Comparison of ENCODE assay signal across 8 cellular contexts in genomic region chr11:65551572-65552398, GRCh38. TPM values are rescaled to one million over a fixed set of nuclear protein-coding genes. Genes with fewer than 3 reads are reported as not detected.
DNase-seq lines count a peak whose midpoint lies in the region; ATAC-seq and TF ChIP-seq lines count a peak whose summit lies in the region.

No MANE protein-coding gene starts in this region.

- H3K4me2 ChIP-seq in Karpas-422 (ENCODE audit: low read depth, low read length, poor library complexity, severe bottlenecking) (no peak overlapping the region), SU-DHL-6 (ENCODE audit: low read depth, low read length, poor library complexity, severe bottlenecking) (peak overlapping the region; percentile 0), mammary epithelial cell (ENCODE audit: insufficient read depth, low read depth, low read length) (no peak overlapping the region), mesenchymal stem cell (ENCODE audit: low read length, poor library complexity, severe bottlenecking) (no peak overlapping the region)

- no peak overlapping the region for H4K8ac ChIP-seq in mesenchymal stem cell (ENCODE audit: low read length)

- no peak overlapping the region for H2BK120ac ChIP-seq in mesenchymal stem cell (ENCODE audit: low read depth, low read length)

- H3K4ac ChIP-seq in mesenchymal stem cell (ENCODE audit: low read depth in 1 of 2, low read length in 2 of 2) = no peak overlapping the region

- H3K79me2 ChIP-seq in Karpas-422 (ENCODE audit: low read length) (no peaks in the 10 kb centered on the region), SU-DHL-6 (ENCODE audit: insufficient read depth, low read length) (no peaks in the 10 kb centered on the region), mammary epithelial cell (ENCODE audit: insufficient read depth, low read length) (peaks cover 4% of the 10 kb centered on the region)

- H3K9me3 ChIP-seq in Karpas-422 (ENCODE audit: low read length) = no peaks in the 10 kb centered on the region
- no peaks in the 10 kb centered on the region for H3K9me3 ChIP-seq in SU-DHL-6 (ENCODE audit: insufficient read depth, low read length)
- no peaks in the 10 kb centered on the region for H3K9me3 ChIP-seq in mammary epithelial cell (replicated peaks; ENCODE audit: insufficient read depth, low read length)
- H3K9me3 ChIP-seq in mesenchymal stem cell (ENCODE audit: control insufficient read depth, low read length) = no peaks in the 10 kb centered on the region

- H3K9me2 ChIP-seq in Karpas-422 (replicated peaks; ENCODE audit: insufficient read depth, low read length) (no peaks in the 10 kb centered on the region), SU-DHL-6 (replicated peaks; ENCODE audit: insufficient read depth, low read length) (no peaks in the 10 kb centered on the region)

- intact Hi-C loops in mammary epithelial cell (cut with micrococcal nuclease) = no loop called here

- H3K27me3 ChIP-seq in Karpas-422 (ENCODE audit: low read length) (no peaks in the 10 kb centered on the region), SU-DHL-6 (ENCODE audit: low read length) (no peaks in the 10 kb centered on the region), mammary epithelial cell (ENCODE audit: insufficient read depth, low read length) (no peaks in the 10 kb centered on the region), mesenchymal stem cell (ENCODE audit: control insufficient read depth in 1 of 2, insufficient read depth in 1 of 2, low read length in 2 of 2) (no peaks in the 10 kb centered on the region)

- DNase-seq in activated gamma-delta T cell treated with Interleukin-2 at 50 U/mL for 16 hours (peak; percentile 64), activated gamma-delta T cell (lab: John Stamatoyannopoulos, UW) (no peak), Karpas-422 (peak; percentile 81), mammary epithelial cell (peak; percentile 35), midbrain (lab: John Stamatoyannopoulos, UW) (peak; percentile 17), mesenchymal stem cell (no peak)

- H2AK5ac ChIP-seq in mesenchymal stem cell (ENCODE audit: low read length, severe bottlenecking) = no peak overlapping the region

- H2BK15ac ChIP-seq in mesenchymal stem cell (ENCODE audit: low read depth, poor library complexity, severe bottlenecking) = no peak overlapping the region

- in situ Hi-C loops in mammary epithelial cell (cut with MboI; ENCODE audit: low sequenced_read_pairs in 2 of 2) = no loop called here

- H3K23ac ChIP-seq in mesenchymal stem cell (ENCODE audit: low read length in 2 of 2) = no peak overlapping the region

- WGBS in mammary epithelial cell (ENCODE audit: low coverage, missing lambda C conversion rate) = 92% methylated on average over 16 of the region's 18 CpGs
- 68% methylated on average over 18 of the region's 18 CpGs for WGBS in mesenchymal stem cell

- H3K27ac ChIP-seq in Karpas-422 (ENCODE audit: low read length) = no peak overlapping the region
- no peak overlapping the region for H3K27ac ChIP-seq in SU-DHL-6 (ENCODE audit: low read depth, low read length)
- H3K27ac ChIP-seq in mammary epithelial cell (ENCODE audit: insufficient read depth, low read depth, low read length) = no peak overlapping the region
- no peak overlapping the region for H3K27ac ChIP-seq in mesenchymal stem cell (ENCODE audit: low read length, poor library complexity, severe bottlenecking)

- H2BK12ac ChIP-seq in mesenchymal stem cell (ENCODE audit: low read length in 2 of 2) = no peak overlapping the region

- ATAC-seq in HG03025 (IDR thresholded peaks at IDR 0.05; ENCODE audit: low FRiP score, unreplicated experiment) = no peak

- H3F3A ChIP-seq in SU-DHL-6 (ENCODE audit: insufficient read depth) = 0 out of 2 replicates have a peak, but pooled peaks cover 1% of the 10 kb centered on the region

- peaks cover 15% of the 10 kb centered on the region for H3K79me1 ChIP-seq in mesenchymal stem cell (replicated peaks; ENCODE audit: low read length, poor library complexity, severe bottlenecking)

- no peak overlapping the region for H4K91ac ChIP-seq in mesenchymal stem cell (ENCODE audit: low read length)

- H3K4me1 ChIP-seq in Karpas-422 (ENCODE audit: low read length) (peaks cover 13% of the 10 kb centered on the region), mammary epithelial cell (ENCODE audit: insufficient read depth, low read length) (peaks cover 25% of the 10 kb centered on the region), mesenchymal stem cell (ENCODE audit: control insufficient read depth, insufficient read depth, low read depth, low read length) (peaks cover 36% of the 10 kb centered on the region)

- CTCF ChIA-PET in mammary epithelial cell (lab: Charles Lee; ENCODE audit: low non-redundant PET) = no interaction called here

- no peaks in the 10 kb centered on the region for H4K20me1 ChIP-seq in Karpas-422 (ENCODE audit: insufficient read depth, low read depth, low read length)
- no peaks in the 10 kb centered on the region for H4K20me1 ChIP-seq in SU-DHL-6 (ENCODE audit: low read depth, low read length)
- H4K20me1 ChIP-seq in mammary epithelial cell (ENCODE audit: insufficient read depth, low read length) = no peaks in the 10 kb centered on the region

- no peak overlapping the region for H2BK5ac ChIP-seq in mesenchymal stem cell (ENCODE audit: low read depth, low read length, poor library complexity, severe bottlenecking)

- no TSS peak for BruUV-seq in mammary epithelial cell (replicated peaks; lab: Mats Ljungman, UMichigan)

- H3K9ac ChIP-seq in Karpas-422 (ENCODE audit: low read length) (no peak overlapping the region), SU-DHL-6 (ENCODE audit: low read length) (no peak overlapping the region), mammary epithelial cell (ENCODE audit: insufficient read depth, low read length) (no peak overlapping the region), mesenchymal stem cell (ENCODE audit: low read length) (no peak overlapping the region)

- H3K14ac ChIP-seq in mesenchymal stem cell (ENCODE audit: low read length in 2 of 2) = no peak overlapping the region

- no peak overlapping the region for H3K18ac ChIP-seq in mesenchymal stem cell (ENCODE audit: low read depth in 1 of 2, low read length in 2 of 2)

- H3K4me3 ChIP-seq in Karpas-422 (ENCODE audit: low read length) (no peak overlapping the region), SU-DHL-6 (ENCODE audit: insufficient read depth, low read length, poor library complexity, severe bottlenecking) (no peak overlapping the region), mammary epithelial cell (replicated peaks in 1 of 3; ENCODE audit: insufficient read depth in 1 of 3, low read depth in 2 of 3, low read length in 3 of 3) (no peak overlapping the region), mesenchymal stem cell (ENCODE audit: insufficient read depth in 1 of 2, low read depth in 1 of 2, low read length in 2 of 2) (no peak overlapping the region)

- dilution Hi-C loops in mammary epithelial cell (cut with HindIII; ENCODE audit: low sequenced_read_pairs) = no loop called here

- no peaks in the 10 kb centered on the region for H3K36me3 ChIP-seq in Karpas-422 (ENCODE audit: insufficient read depth, low read length)
- no peaks in the 10 kb centered on the region for H3K36me3 ChIP-seq in SU-DHL-6 (ENCODE audit: low read length)
- H3K36me3 ChIP-seq in mammary epithelial cell (ENCODE audit: insufficient read depth, low read length) = peaks cover 2% of the 10 kb centered on the region
- peaks cover 48 to 52% of the 10 kb centered on the region in 2 experiments for H3K36me3 ChIP-seq in mesenchymal stem cell (ENCODE audit: control insufficient read depth in 1 of 2, insufficient read depth in 2 of 2, low read depth in 1 of 2, low read length in 2 of 2)

- H2AFZ ChIP-seq in Karpas-422 (ENCODE audit: low read length) (no peak overlapping the region), SU-DHL-6 (ENCODE audit: low read depth, low read length, severe bottlenecking) (no peak overlapping the region), mammary epithelial cell (ENCODE audit: low read depth, low read length) (no peak overlapping the region), mesenchymal stem cell (ENCODE audit: low read depth, low read length) (no peak overlapping the region)

- TF ChIP-seq CTCF in SU-DHL-6 (IDR thresholded peaks at IDR 0.05; ENCODE audit: insufficient read depth, low read length, poor library complexity, severe bottlenecking) = peak; percentile 86
- TF ChIP-seq CTCF in mammary epithelial cell (conservative IDR thresholded peaks at IDR 0.05 in 1 of 2, IDR thresholded peaks at IDR 0.05 in 1 of 2; ENCODE audit: extremely low read depth in 1 of 2, insufficient read depth in 1 of 2, low read depth in 1 of 2, low read length in 2 of 2) = peak; percentile 43 to 58

RNA-seq across cellular contexts. Expression of gene LTBP3, which starts 6.4 kb away (rescaled TPM):
- 1.3 and 6.8 TPM in 2 replicates for total RNA-seq in Karpas-422 (2014; rRNA removed; shearing (Covaris generic); ENCODE audit: low replicate concordance)
- 10 to 100 TPM; 21.0 to 42.5 TPM for total RNA-seq in mammary epithelial cell
- polyA plus RNA-seq in mammary epithelial cell = 46.5 TPM
- polyA minus RNA-seq in mammary epithelial cell = 38.3 TPM
- polyA plus RNA-seq in mesenchymal stem cell (2013, experiment 1 of 2) = 52.8 TPM
- 46.9 TPM for polyA plus RNA-seq in mesenchymal stem cell (2013, experiment 2 of 2)

RNA-seq across cellular contexts. Expression of gene ZNRD2, which starts 18.5 kb away (rescaled TPM):
- 31.7 and 49.4 TPM in 2 replicates for total RNA-seq in Karpas-422 (2014; rRNA removed; shearing (Covaris generic); ENCODE audit: low replicate concordance)
- 10 to 100 TPM; 35.2 to 52.8 TPM for total RNA-seq in mammary epithelial cell
- polyA plus RNA-seq in mammary epithelial cell = 60.2 TPM
- polyA minus RNA-seq in mammary epithelial cell = 6.7 TPM
- polyA plus RNA-seq in mesenchymal stem cell (2013, experiment 1 of 2) = 64.9 TPM
- polyA plus RNA-seq in mesenchymal stem cell (2013, experiment 2 of 2) = 59.8 TPM

RNA-seq across cellular contexts. Expression of gene FAM89B, which starts 20.6 kb away (rescaled TPM):
- 14.2 and 21.9 TPM in 2 replicates for total RNA-seq in Karpas-422 (2014; rRNA removed; shearing (Covaris generic); ENCODE audit: low replicate concordance)
- 10 to 100 TPM; 21.2 to 35.1 TPM for total RNA-seq in mammary epithelial cell
- 26.0 TPM for polyA plus RNA-seq in mammary epithelial cell
- 27.4 TPM for polyA minus RNA-seq in mammary epithelial cell
- 50.0 TPM for polyA plus RNA-seq in mesenchymal stem cell (2013, experiment 1 of 2)
- polyA plus RNA-seq in mesenchymal stem cell (2013, experiment 2 of 2) = 53.5 TPM

RNA-seq across cellular contexts. Expression of gene EHBP1L1, which starts 24.1 kb away (rescaled TPM):
- total RNA-seq in Karpas-422 (2014; rRNA removed; shearing (Covaris generic); ENCODE audit: low replicate concordance) = 19.9 and 75.1 TPM in 2 replicates
- total RNA-seq in mammary epithelial cell = 10 to 100 TPM; 17.5 to 47.5 TPM
- 17.7 TPM for polyA plus RNA-seq in mammary epithelial cell
- 14.2 TPM for polyA minus RNA-seq in mammary epithelial cell
- 22.5 TPM for polyA plus RNA-seq in mesenchymal stem cell (2013, experiment 1 of 2)
- polyA plus RNA-seq in mesenchymal stem cell (2013, experiment 2 of 2) = 22.6 TPM

RNA-seq across cellular contexts. Expression of gene SCYL1, which starts 26.9 kb away (rescaled TPM):
- 39.1 and 79.0 TPM in 2 replicates for total RNA-seq in Karpas-422 (2014; rRNA removed; shearing (Covaris generic); ENCODE audit: low replicate concordance)
- 10 to 100 TPM; 66.0 to 75.0 TPM for total RNA-seq in mammary epithelial cell
- 64.8 TPM for polyA plus RNA-seq in mammary epithelial cell
- 45.1 TPM for polyA minus RNA-seq in mammary epithelial cell
- polyA plus RNA-seq in mesenchymal stem cell (2013, experiment 1 of 2) = 114 TPM
- polyA plus RNA-seq in mesenchymal stem cell (2013, experiment 2 of 2) = 115 TPM

Comparison
In these comparisons a context has a peak if more than half of its experiments do, and no peak if none do; other contexts are left out.
1. DNase-seq: peak in activated gamma-delta T cell treated with Interleukin-2 at 50 U/mL for 16 hours (single experiment), Karpas-422 (single experiment), mammary epithelial cell (single experiment) and midbrain (single experiment); none in activated gamma-delta T cell (single experiment) and mesenchymal stem cell (single experiment).